Comparison of ENCODE assay signal across 25 cellular contexts in genomic region chr17:3472137-3472536, GRCh38. TPM values are rescaled to one million over a fixed set of nuclear protein-coding genes. Genes with fewer than 3 reads are reported as not detected.
A peak's percentile ranks its signal among the peaks of the same experiment; 100 is the strongest.
DNase-seq lines count a peak whose midpoint lies in the region; ATAC-seq, FAIRE-seq and TF ChIP-seq lines count a peak whose summit lies in the region.
"Had no signal": no experiment of that assay in that cellular context is flagged by ENCODE, and none has a peak within 500 bp of the region (broad histone marks: within the 10 kb centered on the region; RNA-seq: fewer than 3 reads in every experiment).

No MANE protein-coding gene starts in this region.

- H2AFZ ChIP-seq in neuronal stem cell (ENCODE audit: low read length) = no peak overlapping the region
- H2AFZ ChIP-seq: GM23248 had no signal

- TF ChIP-seq CTCF in kidney (IDR thresholded peaks at IDR 0.05; ENCODE audit: borderline replicate concordance, extremely low read depth, insufficient read depth) = no peak

- intact Hi-C loops in kidney (cut with DNase I) = no loop called here

- H3K4me1 ChIP-seq in kidney (ENCODE audit: control insufficient read depth in 1 of 2, insufficient read depth in 1 of 2, low read depth in 1 of 2, low read length in 2 of 2) (peaks cover 4 to 7% of the 10 kb centered on the region in 2 donors), neuronal stem cell (ENCODE audit: control insufficient read depth in 2 of 2, insufficient read depth in 1 of 2, low read depth in 1 of 2, low read length in 2 of 2) (no peaks in the 10 kb centered on the region)
- H3K4me1 ChIP-seq: BE2C had no signal

- peak overlapping the region; percentile 71 for H2AK5ac ChIP-seq in neuronal stem cell (ENCODE audit: low read depth, low read length)

- H3K4me3 ChIP-seq in kidney (ENCODE audit: low read length in 2 of 2) (no peak overlapping the region), neuronal stem cell (ENCODE audit: low read length in 2 of 2) (no peak overlapping the region)
- H3K4me3 ChIP-seq: BLaER1 treated with 17β-estradiol and CSF1 and Interleukin-3, amounts not matched to agents 10 nM and 100 nM; GM12878; GM23248 had no signal

- peak; percentile 11 for DNase-seq in activated gamma-delta T cell (lab: John Stamatoyannopoulos, UW)
- no peak for DNase-seq in activated gamma-delta T cell treated with Interleukin-2 at 50 U/mL for 16 hours
- DNase-seq in kidney = peak; percentile 61
- DNase-seq in neuronal stem cell (ENCODE audit: low spot score) = no peak
- no peak for DNase-seq in activated CD8-positive, alpha-beta memory T cell treated with anti-CD3 and anti-CD28 coated beads for 24 hours
- DNase-seq: BE2C; CD4-positive, alpha-beta T cell; CD8-positive, alpha-beta memory T cell; DMS 273 treated with DMSO at 0.1 percent for 48 hours; DMS79; EL; GDM1; GM23248 had no signal

- H3K14ac ChIP-seq in neuronal stem cell (ENCODE audit: low read length) = no peak overlapping the region

- no peak overlapping the region for H4K8ac ChIP-seq in neuronal stem cell (ENCODE audit: low read depth, low read length)

- H3K36me3 ChIP-seq in kidney (ENCODE audit: control insufficient read depth in 1 of 2, insufficient read depth in 2 of 2, low read length in 2 of 2) = no peaks in the 10 kb centered on the region
- no peaks in the 10 kb centered on the region for H3K36me3 ChIP-seq in neuronal stem cell (replicated peaks in 1 of 2; ENCODE audit: control insufficient read depth in 2 of 2, insufficient read depth in 2 of 2, low read length in 2 of 2)
- H3K36me3 ChIP-seq: BE2C; BLaER1 treated with 17β-estradiol and CSF1 and Interleukin-3, amounts not matched to agents 10 nM and 100 nM had no signal

- no peak overlapping the region for H2BK5ac ChIP-seq in neuronal stem cell (ENCODE audit: low read length)

- ATAC-seq in GM19463 (IDR thresholded peaks at IDR 0.05; ENCODE audit: unreplicated experiment) (no peak), GM18867 (IDR thresholded peaks at IDR 0.05; ENCODE audit: unreplicated experiment) (no peak), HG02588 (IDR thresholded peaks at IDR 0.05; ENCODE audit: unreplicated experiment) (no peak)
- ATAC-seq: GM12878, HCT116 had no signal

- H3K18ac ChIP-seq in neuronal stem cell (ENCODE audit: low read length) = peak overlapping the region; percentile 7

- H2BK12ac ChIP-seq in neuronal stem cell (ENCODE audit: low read length) = no peak overlapping the region

- H3K9ac ChIP-seq in kidney (ENCODE audit: low read length in 2 of 2) (no peak overlapping the region), neuronal stem cell (ENCODE audit: low read depth, low read length, poor library complexity) (no peak overlapping the region)
- H3K9ac ChIP-seq: BLaER1 treated with 17β-estradiol and CSF1 and Interleukin-3, amounts not matched to agents 10 nM and 100 nM; GM23248 had no signal

- H3K9me3 ChIP-seq in kidney (ENCODE audit: control insufficient read depth in 1 of 2, low read length in 2 of 2) (no peaks in the 10 kb centered on the region), neuronal stem cell (replicated peaks in 1 of 2; ENCODE audit: control insufficient read depth in 2 of 2, insufficient read depth in 1 of 2, low read depth in 1 of 2, low read length in 2 of 2) (peaks cover 0 to 2% of the 10 kb centered on the region in 2 donors)
- H3K9me3 ChIP-seq: BE2C had no signal

- no peak for FAIRE-seq in kidney (lab: Jason Lieb, UNC)
- FAIRE-seq: A204.1, D721Med, GM12878, H54 had no signal

- H3K4me2 ChIP-seq in neuronal stem cell (ENCODE audit: insufficient read depth, low read length, poor library complexity, severe bottlenecking) = no peak overlapping the region
- H3K4me2 ChIP-seq: BLaER1 treated with 17β-estradiol and CSF1 and Interleukin-3, amounts not matched to agents 10 nM and 100 nM had no signal

- no peak overlapping the region for H2BK15ac ChIP-seq in neuronal stem cell (ENCODE audit: low read length)

- WGBS in neuronal stem cell (ENCODE audit: extremely low coverage in 2 of 2, insufficient read length in 2 of 2, insufficient replicate concordance in 1 of 2), 2 donors = no CpG with 5 or more reads among the region's 21 CpGs

- no peak overlapping the region for H4K91ac ChIP-seq in neuronal stem cell (ENCODE audit: low read depth, low read length, poor library complexity)

- no peaks in the 10 kb centered on the region for H3K79me1 ChIP-seq in neuronal stem cell (ENCODE audit: low read depth, low read length)

- no peak overlapping the region for H3K27ac ChIP-seq in kidney (ENCODE audit: low read depth in 2 of 2, low read length in 2 of 2)
- no peak overlapping the region for H3K27ac ChIP-seq in neuronal stem cell (replicated peaks; ENCODE audit: low read length)
- H3K27ac ChIP-seq: 22Rv1; BLaER1 treated with 17β-estradiol and CSF1 and Interleukin-3, amounts not matched to agents 10 nM and 100 nM; GM23248 had no signal

- no peak overlapping the region for H3K4ac ChIP-seq in neuronal stem cell (ENCODE audit: low read length)

- H2BK120ac ChIP-seq in neuronal stem cell (ENCODE audit: low read depth, low read length) = no peak overlapping the region

- H3K27me3 ChIP-seq in neuronal stem cell (ENCODE audit: control insufficient read depth in 3 of 3, insufficient read depth in 3 of 3, low read depth in 1 of 3, low read length in 3 of 3) = no peaks in the 10 kb centered on the region
- H3K27me3 ChIP-seq: BE2C; BLaER1 treated with 17β-estradiol and CSF1 and Interleukin-3, amounts not matched to agents 10 nM and 100 nM had no signal

- H3K23ac ChIP-seq in neuronal stem cell (ENCODE audit: low read depth, low read length, poor library complexity) = no peak overlapping the region

RNA-seq across cellular contexts. Expression of gene SPATA22, which starts 0.5 kb away (rescaled TPM):
- 0.31 TPM for total RNA-seq in kidney
- not detected for polyA plus RNA-seq in kidney (ENCODE audit: insufficient read depth, low read depth, low replicate concordance)
- 0.15 TPM for polyA plus RNA-seq in neuronal stem cell (2013, experiment 1 of 2)
- 0.39 TPM for polyA plus RNA-seq in neuronal stem cell (2013, experiment 2 of 2)
- total RNA-seq: CD8-positive, alpha-beta memory T cell; GM12878; GM23248 had no signal
- polyA plus RNA-seq: AG04450; CD14-positive monocyte; CD8-positive, alpha-beta memory T cell; GM12878; GM23248 had no signal

RNA-seq across cellular contexts. Expression of gene ASPA, which starts 3.7 kb away (rescaled TPM):
- total RNA-seq in kidney = 5.1 TPM
- polyA plus RNA-seq in kidney (ENCODE audit: insufficient read depth, low read depth, low replicate concordance) = 24.2 TPM
- polyA plus RNA-seq in neuronal stem cell (2013, experiment 1 of 2) = not detected
- not detected for polyA plus RNA-seq in neuronal stem cell (2013, experiment 2 of 2)
- total RNA-seq: CD4-positive, alpha-beta T cell; CD8-positive, alpha-beta memory T cell; GM12878; GM23248 had no signal
- polyA plus RNA-seq: CD14-positive monocyte; CD8-positive, alpha-beta memory T cell had no signal

RNA-seq across cellular contexts. Expression of gene OR1E2, which starts 38.5 kb away (rescaled TPM):
- not detected for total RNA-seq in kidney
- polyA plus RNA-seq in kidney (ENCODE audit: insufficient read depth, low read depth, low replicate concordance) = not detected
- not detected for polyA plus RNA-seq in neuronal stem cell (2013, experiment 1 of 2)
- not detected for polyA plus RNA-seq in neuronal stem cell (2013, experiment 2 of 2)
- total RNA-seq: CD4-positive, alpha-beta T cell; CD8-positive, alpha-beta memory T cell; GM12878; GM23248 had no signal
- polyA plus RNA-seq: AG04450; CD14-positive monocyte; CD8-positive, alpha-beta memory T cell; GM12878; GM23248 had no signal

Comparison
In these comparisons a context has a peak if more than half of its experiments do, and no peak if none do; other contexts are left out.
1. DNase-seq: peak in activated gamma-delta T cell (single experiment) and kidney (single experiment); none in activated gamma-delta T cell treated with Interleukin-2 at 50 U/mL for 16 hours (single experiment), neuronal stem cell (single experiment) and activated CD8-positive, alpha-beta memory T cell treated with anti-CD3 and anti-CD28 coated beads for 24 hours (single experiment).